In the genomic region with DNA sequence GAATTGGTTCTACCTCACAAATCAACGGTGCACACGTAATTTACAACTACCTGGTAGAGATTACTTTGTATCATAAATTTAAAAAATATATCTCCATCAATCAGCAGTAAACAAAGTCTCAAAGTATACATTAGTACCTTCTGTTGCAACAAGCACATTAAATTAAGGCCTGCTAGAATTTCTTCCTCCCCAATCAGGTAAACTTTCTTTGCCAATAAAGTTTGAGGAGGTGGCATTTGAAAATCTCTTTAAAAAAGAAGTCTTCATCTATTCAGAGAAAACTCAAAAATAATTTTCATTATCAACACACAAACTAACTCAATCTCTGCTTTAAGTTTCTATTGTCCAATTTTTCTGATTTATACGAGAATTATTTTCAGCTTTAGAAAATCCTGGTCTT, we compare ENCODE assay signal across 9 cellular contexts. TPM values are rescaled to one million over a fixed set of nuclear protein-coding genes. Genes with fewer than 3 reads are reported as not detected.
DNase-seq lines count a peak whose midpoint lies in the region; ATAC-seq and TF ChIP-seq lines count a peak whose summit lies in the region.
"Had no signal": no experiment of that assay in that cellular context is flagged by ENCODE, and none has a peak within 500 bp of the region (broad histone marks: within the 10 kb centered on the region; RNA-seq: fewer than 3 reads in every experiment).

No MANE protein-coding gene starts in this region.

- CTCF ChIA-PET in PC-3 (lab: Charles Lee), result no interaction called here

- H3K4me2 ChIP-seq in PC-3 (ENCODE audit: low read length), result peak overlapping the region; percentile 94

- peaks cover 7% of the 10 kb centered on the region for H3F3A ChIP-seq in PC-3 (ENCODE audit: low read length, unreplicated experiment)

- H4K20me1 ChIP-seq in PC-3 (ENCODE audit: low read length), result peaks cover 87% of the 10 kb centered on the region

- H3K27ac Mint-ChIP-seq in T-helper 2 cell treated with Interferon-gamma antibody and Interleukin-4, amounts not matched to agents 5 μg/mL and 100 μg/mL, for 36 hours, result no peak overlapping the region

- H3K4me3 Mint-ChIP-seq in T-helper 2 cell treated with Interferon-gamma antibody and Interleukin-4, amounts not matched to agents 5 μg/mL and 100 μg/mL, for 36 hours, result peak overlapping the region; percentile 94

- H3K9me2 ChIP-seq in PC-3 (replicated peaks; ENCODE audit: low read length), result no peaks in the 10 kb centered on the region

- H3K4me3 ChIP-seq in PC-3 (ENCODE audit: low read length), result peak overlapping the region; percentile 92
- H3K4me3 ChIP-seq in endocrine pancreas (ENCODE audit: control insufficient read depth, insufficient read depth, low read length), result peak overlapping the region; percentile 97
- H3K4me3 ChIP-seq in psoas muscle, result peak overlapping the region; percentile 97

- no peaks in the 10 kb centered on the region for H3K9me3 ChIP-seq in PC-3 (ENCODE audit: low read length)
- no peaks in the 10 kb centered on the region for H3K9me3 ChIP-seq in endocrine pancreas (ENCODE audit: control insufficient read depth, low read length)
- H3K9me3 ChIP-seq in psoas muscle, result no peaks in the 10 kb centered on the region

- peaks cover 82% of the 10 kb centered on the region for H3K36me3 Mint-ChIP-seq in T-helper 2 cell treated with Interferon-gamma antibody and Interleukin-4, amounts not matched to agents 5 μg/mL and 100 μg/mL, for 36 hours (ENCODE audit: low read depth)

- H3K4me1 Mint-ChIP-seq in T-helper 2 cell treated with Interferon-gamma antibody and Interleukin-4, amounts not matched to agents 5 μg/mL and 100 μg/mL, for 36 hours (ENCODE audit: low read depth), result peaks cover 55% of the 10 kb centered on the region

- no peak overlapping the region for H3K9ac ChIP-seq in PC-3 (ENCODE audit: low read length)
- H3K9ac ChIP-seq in endocrine pancreas (ENCODE audit: control insufficient read depth, insufficient read depth, low read length), result no peak overlapping the region

- ATAC-seq in PC-3, result no peak
- no peak for ATAC-seq in psoas muscle
- ATAC-seq in HG02571 (IDR thresholded peaks at IDR 0.05; ENCODE audit: unreplicated experiment), result no peak

- peaks cover 87% of the 10 kb centered on the region for H3K36me3 ChIP-seq in PC-3 (ENCODE audit: low read depth, low read length)
- H3K36me3 ChIP-seq in endocrine pancreas (ENCODE audit: control insufficient read depth, insufficient read depth, low read length), result peaks cover 12% of the 10 kb centered on the region
- peaks cover 8 to 83% of the 10 kb centered on the region in 2 donors for H3K36me3 ChIP-seq in psoas muscle (ENCODE audit: insufficient read depth in 1 of 2, low read depth in 1 of 2)

- no peak for TF ChIP-seq CTCF in PC-3 (conservative IDR thresholded peaks at IDR 0.05; ENCODE audit: low read depth, low read length)
- no peak for TF ChIP-seq CTCF in psoas muscle (IDR thresholded peaks at IDR 0.05)

- H3K9me3 Mint-ChIP-seq in T-helper 2 cell treated with Interferon-gamma antibody and Interleukin-4, amounts not matched to agents 5 μg/mL and 100 μg/mL, for 36 hours, result no peaks in the 10 kb centered on the region

- peaks cover 79% of the 10 kb centered on the region for H3K79me2 ChIP-seq in PC-3 (ENCODE audit: low read length)

- intact Hi-C loops in PC-3 (cut with micrococcal nuclease), result no loop called here
- intact Hi-C loops in psoas muscle (cut with DNase I), result no loop called here
- intact Hi-C loops in head of caudate nucleus (cut with DNase I), result no loop called here

- POLR2A ChIA-PET in PC-3 (lab: Charles Lee; ENCODE audit: unreplicated experiment), result interaction anchor here (0.7 kb wide), 1 partner anchor 46 kb away, joined by 3 read pairs; no protein-coding TSS in a partner anchor

- H3K27me3 ChIP-seq in PC-3 (ENCODE audit: low read length) (no peaks in the 10 kb centered on the region), endocrine pancreas (ENCODE audit: control insufficient read depth, insufficient read depth, low read length) (no peaks in the 10 kb centered on the region), psoas muscle (ENCODE audit: insufficient read depth in 3 of 3, low read length in 2 of 3) (no peaks in the 10 kb centered on the region)

- H3K27ac ChIP-seq in PC-3 (ENCODE audit: low read length) (no peak overlapping the region), psoas muscle (no peak overlapping the region)

- no TSS peak for BruUV-seq in PC-3 (replicated peaks; lab: Mats Ljungman, UMichigan)

- H3K27me3 Mint-ChIP-seq in T-helper 2 cell treated with Interferon-gamma antibody and Interleukin-4, amounts not matched to agents 5 μg/mL and 100 μg/mL, for 36 hours (ENCODE audit: low read depth), result no peaks in the 10 kb centered on the region

- 49 to 59% (median 51%) methylated on average over 3 of the region's 3 CpGs for WGBS in psoas muscle, 3 donors

- DNase-seq in T-helper 2 cell treated with Interferon-gamma antibody and Interleukin-4, amounts not matched to agents 5 μg/mL and 100 μg/mL, for 36 hours (ENCODE audit: low spot score), result no peak
- DNase-seq in T-helper 2 cell (no peak), PC-3 (no peak), psoas muscle (no peak), amygdala (lab: John Stamatoyannopoulos, UW) (no peak), head of caudate nucleus (no peak)
- DNase-seq: NCI-H1694 treated with DMSO at 0.1 percent for 48 hours had no signal

- H3K4me1 ChIP-seq in PC-3 (ENCODE audit: insufficient read depth, low read length) (peaks cover 41% of the 10 kb centered on the region), endocrine pancreas (ENCODE audit: control insufficient read depth, insufficient read depth, low read length) (peaks cover 51% of the 10 kb centered on the region), psoas muscle (peaks cover 56% of the 10 kb centered on the region)

- no peak overlapping the region for H2AFZ ChIP-seq in PC-3 (ENCODE audit: low read length)

RNA-seq across cellular contexts. Expression of a gene that starts 4.4 kb away (rescaled TPM):
- total RNA-seq in PC-3 (2014; rRNA removed), result 172 and 231 TPM in 2 replicates
- total RNA-seq in psoas muscle, result 10 to 100 TPM; 21.8 to 55.5 (median 42.9) TPM
- polyA plus RNA-seq in psoas muscle, result 10 to 100 TPM; 27.4 to 34.5 (median 29.2) TPM
